1 cellular context compared by ENCODE assay signal in genomic region chr10:130801784-130802183, GRCh38.
TF ChIP-seq lines count a peak whose summit lies in the region.

No MANE protein-coding gene starts in this region.

TF ChIP-seq in H1, 55 proteins besides CTCF, POLR2A, EP300 and RAD21 (continued from another document):
- TF ChIP-seq SP1 (IDR thresholded peaks at IDR 0.05; ENCODE audit: low read depth, low read length) (no peak), GABPA (IDR thresholded peaks at IDR 0.05; ENCODE audit: borderline replicate concordance, insufficient read depth, low read length) (no peak), JUN (IDR thresholded peaks at IDR 0.05; ENCODE audit: low read depth, low read length) (no peak), JUND (IDR thresholded peaks at IDR 0.05; ENCODE audit: low read length) (no peak), TBP (IDR thresholded peaks at IDR 0.05; ENCODE audit: low read depth, low read length) (no peak)
